ENCODE assay signal across 1 cellular context in the genomic region with DNA sequence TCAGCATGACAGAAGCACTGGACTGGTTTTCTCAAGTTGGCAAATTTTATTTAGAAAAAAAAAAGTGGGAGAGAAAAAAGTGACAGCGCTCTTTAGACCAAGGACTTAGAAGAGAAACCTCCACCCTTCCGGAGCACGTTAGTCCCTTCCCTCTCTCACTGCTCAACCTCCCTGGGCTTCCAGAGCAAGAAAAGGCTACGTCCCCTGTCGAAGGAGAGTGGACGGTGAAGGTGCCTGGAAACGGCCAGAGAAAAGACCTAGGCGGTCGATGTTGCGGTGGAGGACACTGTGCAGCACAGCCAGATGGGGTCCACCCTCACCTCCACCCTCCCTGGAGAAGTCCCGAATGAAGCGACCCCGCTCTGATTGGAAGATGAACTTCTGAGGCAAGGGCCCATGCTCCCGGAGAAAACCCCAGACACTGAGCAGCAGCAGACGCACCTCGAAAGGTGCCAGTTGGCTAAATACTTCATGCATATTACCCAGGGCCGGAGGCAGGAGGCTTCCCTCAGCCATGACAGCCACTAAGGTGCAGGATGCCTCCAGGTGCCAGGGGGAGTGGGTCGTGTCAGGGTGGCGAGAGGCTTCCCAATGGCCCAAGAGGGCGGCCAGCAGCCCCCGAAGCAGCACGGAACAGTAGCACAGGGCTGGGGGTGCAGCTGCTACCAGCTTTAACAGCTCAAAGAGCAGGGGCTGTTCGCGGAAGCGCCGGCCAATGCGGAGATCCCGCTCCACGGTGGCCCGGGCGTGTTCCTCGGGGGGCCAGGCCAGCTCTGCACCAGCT.
TF ChIP-seq lines count a peak whose summit lies in the region.

No MANE protein-coding gene starts in this region.

TF ChIP-seq in neural cell, 6 proteins besides CTCF, POLR2A, EP300 and RAD21 (continued from another document):
- TF ChIP-seq, protein P1, sequence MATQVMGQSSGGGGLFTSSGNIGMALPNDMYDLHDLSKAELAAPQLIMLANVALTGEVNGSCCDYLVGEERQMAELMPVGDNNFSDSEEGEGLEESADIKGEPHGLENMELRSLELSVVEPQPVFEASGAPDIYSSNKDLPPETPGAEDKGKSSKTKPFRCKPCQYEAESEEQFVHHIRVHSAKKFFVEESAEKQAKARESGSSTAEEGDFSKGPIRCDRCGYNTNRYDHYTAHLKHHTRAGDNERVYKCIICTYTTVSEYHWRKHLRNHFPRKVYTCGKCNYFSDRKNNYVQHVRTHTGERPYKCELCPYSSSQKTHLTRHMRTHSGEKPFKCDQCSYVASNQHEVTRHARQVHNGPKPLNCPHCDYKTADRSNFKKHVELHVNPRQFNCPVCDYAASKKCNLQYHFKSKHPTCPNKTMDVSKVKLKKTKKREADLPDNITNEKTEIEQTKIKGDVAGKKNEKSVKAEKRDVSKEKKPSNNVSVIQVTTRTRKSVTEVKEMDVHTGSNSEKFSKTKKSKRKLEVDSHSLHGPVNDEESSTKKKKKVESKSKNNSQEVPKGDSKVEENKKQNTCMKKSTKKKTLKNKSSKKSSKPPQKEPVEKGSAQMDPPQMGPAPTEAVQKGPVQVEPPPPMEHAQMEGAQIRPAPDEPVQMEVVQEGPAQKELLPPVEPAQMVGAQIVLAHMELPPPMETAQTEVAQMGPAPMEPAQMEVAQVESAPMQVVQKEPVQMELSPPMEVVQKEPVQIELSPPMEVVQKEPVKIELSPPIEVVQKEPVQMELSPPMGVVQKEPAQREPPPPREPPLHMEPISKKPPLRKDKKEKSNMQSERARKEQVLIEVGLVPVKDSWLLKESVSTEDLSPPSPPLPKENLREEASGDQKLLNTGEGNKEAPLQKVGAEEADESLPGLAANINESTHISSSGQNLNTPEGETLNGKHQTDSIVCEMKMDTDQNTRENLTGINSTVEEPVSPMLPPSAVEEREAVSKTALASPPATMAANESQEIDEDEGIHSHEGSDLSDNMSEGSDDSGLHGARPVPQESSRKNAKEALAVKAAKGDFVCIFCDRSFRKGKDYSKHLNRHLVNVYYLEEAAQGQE (IDR thresholded peaks at IDR 0.05; ENCODE audit: borderline replicate concordance), result no peak
